Comparison of ENCODE assay signal across 1 cellular context in the genomic region with DNA sequence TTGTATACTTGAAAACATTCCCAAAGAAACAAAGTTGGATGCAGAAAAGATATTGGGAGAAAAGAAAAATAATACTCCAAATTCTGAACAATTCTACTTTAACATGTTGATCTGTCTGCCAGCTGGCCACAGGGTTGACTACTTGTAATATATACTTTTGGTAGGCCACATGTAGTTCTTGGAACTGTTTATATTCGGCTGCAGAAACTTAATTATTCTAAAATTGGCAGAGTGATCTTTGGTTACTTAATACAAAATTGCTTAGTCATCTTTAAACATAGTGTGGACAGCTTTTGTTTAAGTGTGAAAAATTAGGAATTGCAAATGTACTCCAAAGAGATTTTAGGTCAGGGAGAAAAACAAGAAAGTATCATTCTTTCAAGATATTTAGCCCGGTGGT.
TF ChIP-seq lines count a peak whose summit lies in the region.

No MANE protein-coding gene starts in this region.

TF ChIP-seq in GM23338, 12 proteins besides CTCF, POLR2A, EP300 and RAD21 (continued from another document):
- TF ChIP-seq, protein P1, sequence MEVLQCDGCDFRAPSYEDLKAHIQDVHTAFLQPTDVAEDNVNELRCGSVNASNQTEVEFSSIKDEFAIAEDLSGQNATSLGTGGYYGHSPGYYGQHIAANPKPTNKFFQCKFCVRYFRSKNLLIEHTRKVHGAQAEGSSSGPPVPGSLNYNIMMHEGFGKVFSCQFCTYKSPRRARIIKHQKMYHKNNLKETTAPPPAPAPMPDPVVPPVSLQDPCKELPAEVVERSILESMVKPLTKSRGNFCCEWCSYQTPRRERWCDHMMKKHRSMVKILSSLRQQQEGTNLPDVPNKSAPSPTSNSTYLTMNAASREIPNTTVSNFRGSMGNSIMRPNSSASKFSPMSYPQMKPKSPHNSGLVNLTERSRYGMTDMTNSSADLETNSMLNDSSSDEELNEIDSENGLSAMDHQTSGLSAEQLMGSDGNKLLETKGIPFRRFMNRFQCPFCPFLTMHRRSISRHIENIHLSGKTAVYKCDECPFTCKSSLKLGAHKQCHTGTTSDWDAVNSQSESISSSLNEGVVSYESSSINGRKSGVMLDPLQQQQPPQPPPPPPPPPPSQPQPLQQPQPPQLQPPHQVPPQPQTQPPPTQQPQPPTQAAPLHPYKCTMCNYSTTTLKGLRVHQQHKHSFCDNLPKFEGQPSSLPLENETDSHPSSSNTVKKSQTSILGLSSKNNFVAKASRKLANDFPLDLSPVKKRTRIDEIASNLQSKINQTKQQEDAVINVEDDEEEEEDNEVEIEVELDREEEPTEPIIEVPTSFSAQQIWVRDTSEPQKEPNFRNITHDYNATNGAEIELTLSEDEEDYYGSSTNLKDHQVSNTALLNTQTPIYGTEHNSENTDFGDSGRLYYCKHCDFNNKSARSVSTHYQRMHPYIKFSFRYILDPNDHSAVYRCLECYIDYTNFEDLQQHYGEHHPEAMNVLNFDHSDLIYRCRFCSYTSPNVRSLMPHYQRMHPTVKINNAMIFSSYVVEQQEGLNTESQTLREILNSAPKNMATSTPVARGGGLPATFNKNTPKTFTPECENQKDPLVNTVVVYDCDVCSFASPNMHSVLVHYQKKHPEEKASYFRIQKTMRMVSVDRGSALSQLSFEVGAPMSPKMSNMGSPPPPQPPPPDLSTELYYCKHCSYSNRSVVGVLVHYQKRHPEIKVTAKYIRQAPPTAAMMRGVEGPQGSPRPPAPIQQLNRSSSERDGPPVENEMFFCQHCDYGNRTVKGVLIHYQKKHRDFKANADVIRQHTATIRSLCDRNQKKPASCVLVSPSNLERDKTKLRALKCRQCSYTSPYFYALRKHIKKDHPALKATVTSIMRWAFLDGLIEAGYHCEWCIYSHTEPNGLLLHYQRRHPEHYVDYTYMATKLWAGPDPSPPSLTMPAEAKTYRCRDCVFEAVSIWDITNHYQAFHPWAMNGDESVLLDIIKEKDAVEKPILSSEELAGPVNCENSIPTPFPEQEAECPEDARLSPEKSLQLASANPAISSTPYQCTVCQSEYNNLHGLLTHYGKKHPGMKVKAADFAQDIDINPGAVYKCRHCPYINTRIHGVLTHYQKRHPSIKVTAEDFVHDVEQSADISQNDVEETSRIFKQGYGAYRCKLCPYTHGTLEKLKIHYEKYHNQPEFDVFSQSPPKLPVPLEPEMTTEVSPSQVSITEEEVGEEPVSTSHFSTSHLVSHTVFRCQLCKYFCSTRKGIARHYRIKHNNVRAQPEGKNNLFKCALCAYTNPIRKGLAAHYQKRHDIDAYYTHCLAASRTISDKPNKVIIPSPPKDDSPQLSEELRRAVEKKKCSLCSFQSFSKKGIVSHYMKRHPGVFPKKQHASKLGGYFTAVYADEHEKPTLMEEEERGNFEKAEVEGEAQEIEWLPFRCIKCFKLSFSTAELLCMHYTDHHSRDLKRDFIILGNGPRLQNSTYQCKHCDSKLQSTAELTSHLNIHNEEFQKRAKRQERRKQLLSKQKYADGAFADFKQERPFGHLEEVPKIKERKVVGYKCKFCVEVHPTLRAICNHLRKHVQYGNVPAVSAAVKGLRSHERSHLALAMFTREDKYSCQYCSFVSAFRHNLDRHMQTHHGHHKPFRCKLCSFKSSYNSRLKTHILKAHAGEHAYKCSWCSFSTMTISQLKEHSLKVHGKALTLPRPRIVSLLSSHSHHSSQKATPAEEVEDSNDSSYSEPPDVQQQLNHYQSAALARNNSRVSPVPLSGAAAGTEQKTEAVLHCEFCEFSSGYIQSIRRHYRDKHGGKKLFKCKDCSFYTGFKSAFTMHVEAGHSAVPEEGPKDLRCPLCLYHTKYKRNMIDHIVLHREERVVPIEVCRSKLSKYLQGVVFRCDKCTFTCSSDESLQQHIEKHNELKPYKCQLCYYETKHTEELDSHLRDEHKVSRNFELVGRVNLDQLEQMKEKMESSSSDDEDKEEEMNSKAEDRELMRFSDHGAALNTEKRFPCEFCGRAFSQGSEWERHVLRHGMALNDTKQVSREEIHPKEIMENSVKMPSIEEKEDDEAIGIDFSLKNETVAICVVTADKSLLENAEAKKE (CRISPR knock-in tag; IDR thresholded peaks at IDR 0.05): no peak
- TF ChIP-seq ZNF331 (CRISPR knock-in tag; IDR thresholded peaks at IDR 0.05; ENCODE audit: low read depth) (no peak), CREB1 (CRISPR knock-in tag; IDR thresholded peaks at IDR 0.05; ENCODE audit: low read depth) (no peak), EZH2 (IDR thresholded peaks at IDR 0.05; ENCODE audit: low read depth, unreplicated experiment) (no peak), EZH2phosphoT487 (IDR thresholded peaks at IDR 0.05; ENCODE audit: unreplicated experiment) (no peak), POLR2AphosphoS5 (IDR thresholded peaks at IDR 0.05; ENCODE audit: low read depth) (no peak), JUNB (IDR thresholded peaks at IDR 0.05; ENCODE audit: unreplicated experiment) (no peak), NANOG (IDR thresholded peaks at IDR 0.05; ENCODE audit: borderline replicate concordance) (no peak)
- TF ChIP-seq, protein P2, sequence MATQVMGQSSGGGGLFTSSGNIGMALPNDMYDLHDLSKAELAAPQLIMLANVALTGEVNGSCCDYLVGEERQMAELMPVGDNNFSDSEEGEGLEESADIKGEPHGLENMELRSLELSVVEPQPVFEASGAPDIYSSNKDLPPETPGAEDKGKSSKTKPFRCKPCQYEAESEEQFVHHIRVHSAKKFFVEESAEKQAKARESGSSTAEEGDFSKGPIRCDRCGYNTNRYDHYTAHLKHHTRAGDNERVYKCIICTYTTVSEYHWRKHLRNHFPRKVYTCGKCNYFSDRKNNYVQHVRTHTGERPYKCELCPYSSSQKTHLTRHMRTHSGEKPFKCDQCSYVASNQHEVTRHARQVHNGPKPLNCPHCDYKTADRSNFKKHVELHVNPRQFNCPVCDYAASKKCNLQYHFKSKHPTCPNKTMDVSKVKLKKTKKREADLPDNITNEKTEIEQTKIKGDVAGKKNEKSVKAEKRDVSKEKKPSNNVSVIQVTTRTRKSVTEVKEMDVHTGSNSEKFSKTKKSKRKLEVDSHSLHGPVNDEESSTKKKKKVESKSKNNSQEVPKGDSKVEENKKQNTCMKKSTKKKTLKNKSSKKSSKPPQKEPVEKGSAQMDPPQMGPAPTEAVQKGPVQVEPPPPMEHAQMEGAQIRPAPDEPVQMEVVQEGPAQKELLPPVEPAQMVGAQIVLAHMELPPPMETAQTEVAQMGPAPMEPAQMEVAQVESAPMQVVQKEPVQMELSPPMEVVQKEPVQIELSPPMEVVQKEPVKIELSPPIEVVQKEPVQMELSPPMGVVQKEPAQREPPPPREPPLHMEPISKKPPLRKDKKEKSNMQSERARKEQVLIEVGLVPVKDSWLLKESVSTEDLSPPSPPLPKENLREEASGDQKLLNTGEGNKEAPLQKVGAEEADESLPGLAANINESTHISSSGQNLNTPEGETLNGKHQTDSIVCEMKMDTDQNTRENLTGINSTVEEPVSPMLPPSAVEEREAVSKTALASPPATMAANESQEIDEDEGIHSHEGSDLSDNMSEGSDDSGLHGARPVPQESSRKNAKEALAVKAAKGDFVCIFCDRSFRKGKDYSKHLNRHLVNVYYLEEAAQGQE (IDR thresholded peaks at IDR 0.05; ENCODE audit: unreplicated experiment): no peak
- TF ChIP-seq, protein P3, sequence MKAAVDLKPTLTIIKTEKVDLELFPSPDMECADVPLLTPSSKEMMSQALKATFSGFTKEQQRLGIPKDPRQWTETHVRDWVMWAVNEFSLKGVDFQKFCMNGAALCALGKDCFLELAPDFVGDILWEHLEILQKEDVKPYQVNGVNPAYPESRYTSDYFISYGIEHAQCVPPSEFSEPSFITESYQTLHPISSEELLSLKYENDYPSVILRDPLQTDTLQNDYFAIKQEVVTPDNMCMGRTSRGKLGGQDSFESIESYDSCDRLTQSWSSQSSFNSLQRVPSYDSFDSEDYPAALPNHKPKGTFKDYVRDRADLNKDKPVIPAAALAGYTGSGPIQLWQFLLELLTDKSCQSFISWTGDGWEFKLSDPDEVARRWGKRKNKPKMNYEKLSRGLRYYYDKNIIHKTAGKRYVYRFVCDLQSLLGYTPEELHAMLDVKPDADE (IDR thresholded peaks at IDR 0.05): no peak
